Comparison of ENCODE assay signal across 1 cellular context in the genomic region with DNA sequence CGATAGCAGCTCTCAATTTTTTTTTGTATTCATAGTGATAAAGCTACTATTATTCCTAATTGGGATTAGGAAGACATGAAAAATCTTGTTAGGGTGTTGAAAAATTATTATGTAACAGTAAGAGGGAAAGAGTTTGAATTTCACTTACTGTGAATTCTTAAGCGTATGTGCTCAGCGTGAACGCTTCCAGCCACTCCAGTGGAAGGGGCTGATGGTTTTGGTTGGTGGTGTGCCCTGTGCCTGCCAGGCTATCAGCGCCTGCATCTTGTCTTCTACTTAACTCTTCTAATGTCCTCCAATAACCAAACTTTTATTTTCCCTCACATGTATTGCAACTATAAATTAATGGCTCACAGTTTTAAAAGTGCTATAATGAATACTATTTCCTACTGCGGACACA.
TF ChIP-seq lines count a peak whose summit lies in the region.

No MANE protein-coding gene starts in this region.

TF ChIP-seq in GM12878, 131 proteins besides CTCF, POLR2A, EP300 and RAD21:
- no peak for TF ChIP-seq FOS (IDR thresholded peaks at IDR 0.05; ENCODE audit: borderline replicate concordance, extremely low read depth, insufficient read length)
- TF ChIP-seq, protein P1, sequence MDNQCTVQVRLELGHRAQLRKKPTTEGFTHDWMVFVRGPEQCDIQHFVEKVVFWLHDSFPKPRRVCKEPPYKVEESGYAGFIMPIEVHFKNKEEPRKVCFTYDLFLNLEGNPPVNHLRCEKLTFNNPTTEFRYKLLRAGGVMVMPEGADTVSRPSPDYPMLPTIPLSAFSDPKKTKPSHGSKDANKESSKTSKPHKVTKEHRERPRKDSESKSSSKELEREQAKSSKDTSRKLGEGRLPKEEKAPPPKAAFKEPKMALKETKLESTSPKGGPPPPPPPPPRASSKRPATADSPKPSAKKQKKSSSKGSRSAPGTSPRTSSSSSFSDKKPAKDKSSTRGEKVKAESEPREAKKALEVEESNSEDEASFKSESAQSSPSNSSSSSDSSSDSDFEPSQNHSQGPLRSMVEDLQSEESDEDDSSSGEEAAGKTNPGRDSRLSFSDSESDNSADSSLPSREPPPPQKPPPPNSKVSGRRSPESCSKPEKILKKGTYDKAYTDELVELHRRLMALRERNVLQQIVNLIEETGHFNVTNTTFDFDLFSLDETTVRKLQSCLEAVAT (IDR thresholded peaks at IDR 0.05): peak; percentile 49; the same call in 1 of the 2 replicates
